ENCODE assay signal across 8 cellular contexts in the genomic region with DNA sequence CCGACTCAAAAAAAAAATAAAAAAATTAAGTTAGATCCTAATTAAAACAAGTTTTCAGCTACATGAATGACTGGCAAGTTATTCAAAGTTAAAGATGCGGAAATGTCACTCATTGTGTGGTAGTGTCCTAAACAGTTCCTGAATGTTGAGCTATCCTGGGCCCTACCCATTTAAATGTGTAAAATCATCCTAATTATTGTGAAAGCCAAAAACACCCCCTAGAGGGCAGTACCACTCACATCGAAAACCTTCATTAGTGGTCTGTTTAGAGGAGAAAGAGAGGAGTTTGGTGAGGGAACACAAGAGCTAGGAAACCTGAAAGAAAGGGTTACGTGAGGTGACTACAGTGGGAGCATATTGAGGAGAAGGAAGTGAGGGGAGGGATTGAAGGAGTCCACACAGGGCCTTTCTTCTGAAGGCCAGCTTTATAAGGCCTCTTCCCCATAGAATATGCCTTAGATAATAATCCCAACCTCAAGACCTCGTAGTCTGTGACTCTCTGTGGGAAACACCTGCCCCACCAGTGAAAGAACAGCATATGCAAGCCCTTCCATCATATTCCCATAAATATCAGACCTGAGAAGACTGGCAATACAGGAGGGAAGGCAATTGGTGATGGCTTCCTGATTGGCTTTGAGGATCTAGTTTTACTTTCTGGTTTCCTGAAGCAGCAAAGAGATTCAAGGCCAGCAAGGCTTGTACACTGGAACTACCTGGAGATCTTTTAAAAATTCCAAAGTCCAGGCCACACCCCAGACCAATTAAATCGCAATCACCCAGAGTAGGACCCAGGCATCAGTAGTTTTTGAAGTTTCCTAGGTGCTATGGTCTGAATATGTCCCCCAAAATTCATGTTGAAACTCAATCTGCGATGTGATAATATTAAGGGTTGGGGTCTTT. TPM values are rescaled to one million over a fixed set of nuclear protein-coding genes. Genes with fewer than 3 reads are reported as not detected.
DNase-seq lines count a peak whose midpoint lies in the region; ATAC-seq and TF ChIP-seq lines count a peak whose summit lies in the region.

No MANE protein-coding gene starts in this region.

- H3K9ac ChIP-seq in smooth muscle cell (ENCODE audit: low read depth), result no peak overlapping the region

- CTCF ChIA-PET in activated naive CD4-positive, alpha-beta T cell treated with anti-CD3 and anti-CD28 coated beads, Interleukin-2, amount 10 ng/mL, durations not matched to agents 7 days and 5 days (lab: Charles Lee), result interaction anchor here (0.7 to 3.0 kb wide), 31 partner anchors 9 to 313 kb away, joined by 3 to 47 read pairs (median 5); a partner anchor contains a TSS

- H3K79me2 ChIP-seq in hepatocyte (peaks cover 15% of the 10 kb centered on the region), smooth muscle cell (ENCODE audit: low read depth) (peaks cover 13% of the 10 kb centered on the region)

- no peaks in the 10 kb centered on the region for H3K27me3 Mint-ChIP-seq in activated naive CD4-positive, alpha-beta T cell treated with anti-CD3 and anti-CD28 coated beads, Interleukin-2, amount 10 ng/mL, durations not matched to agents 7 days and 5 days

- no peak overlapping the region for H2AFZ ChIP-seq in hepatocyte
- H2AFZ ChIP-seq in smooth muscle cell (ENCODE audit: low read depth), result peak overlapping the region; percentile 70

- H4K20me1 ChIP-seq in hepatocyte (ENCODE audit: insufficient read depth, poor library complexity, severe bottlenecking) (no peaks in the 10 kb centered on the region), smooth muscle cell (ENCODE audit: low read depth) (no peaks in the 10 kb centered on the region)

- no peaks in the 10 kb centered on the region for H3K9me3 Mint-ChIP-seq in activated naive CD4-positive, alpha-beta T cell treated with anti-CD3 and anti-CD28 coated beads, Interleukin-2, amount 10 ng/mL, durations not matched to agents 7 days and 5 days

- peak; percentile 51 for ATAC-seq in HG03378 (IDR thresholded peaks at IDR 0.05; ENCODE audit: unreplicated experiment)
- ATAC-seq in HG03457 (IDR thresholded peaks at IDR 0.05; ENCODE audit: unreplicated experiment), result no peak

- no peaks in the 10 kb centered on the region for H3F3A ChIP-seq in smooth muscle cell (ENCODE audit: low read depth)

- 76% methylated on average over 7 of the region's 7 CpGs for WGBS in hepatocyte (ENCODE audit: low lambda C conversion rate, missing lambda C conversion rate)
- 75% methylated on average over 7 of the region's 7 CpGs for WGBS in smooth muscle cell (ENCODE audit: low lambda C conversion rate)

- TF ChIP-seq CTCF in GM12864 (IDR thresholded peaks at IDR 0.05; ENCODE audit: low read depth, low read length, missing control alignments), result peak; percentile 64
- TF ChIP-seq CTCF in hepatocyte (IDR thresholded peaks at IDR 0.05; ENCODE audit: poor library complexity), result peak; percentile 53
- peak; percentile 60 for TF ChIP-seq CTCF in smooth muscle cell (IDR thresholded peaks at IDR 0.05; ENCODE audit: borderline replicate concordance, insufficient read depth, poor library complexity, severe bottlenecking)

- H3K4me3 Mint-ChIP-seq in activated naive CD4-positive, alpha-beta T cell treated with anti-CD3 and anti-CD28 coated beads, Interleukin-2, amount 10 ng/mL, durations not matched to agents 7 days and 5 days, result no peak overlapping the region

- H3K27me3 ChIP-seq in hepatocyte (no peaks in the 10 kb centered on the region), smooth muscle cell (ENCODE audit: low read depth) (no peaks in the 10 kb centered on the region)

- no peak overlapping the region for H3K27ac Mint-ChIP-seq in activated naive CD4-positive, alpha-beta T cell treated with anti-CD3 and anti-CD28 coated beads, Interleukin-2, amount 10 ng/mL, durations not matched to agents 7 days and 5 days

- H3K4me2 ChIP-seq in hepatocyte, result peak overlapping the region; percentile 45
- H3K4me2 ChIP-seq in smooth muscle cell, result no peak overlapping the region

- H3K4me3 ChIP-seq in GM12864 (ENCODE audit: low read depth, low read length) (no peak overlapping the region), hepatocyte (no peak overlapping the region), smooth muscle cell (no peak overlapping the region)

- H3K4me1 ChIP-seq in hepatocyte (ENCODE audit: insufficient read depth) (peaks cover 17% of the 10 kb centered on the region), smooth muscle cell (ENCODE audit: low read depth) (peaks cover 5% of the 10 kb centered on the region)

- DNase-seq in AG08396 (ENCODE audit: low spot score) (peak; percentile 53), GM12864 (ENCODE audit: low read depth) (no peak), NCI-H774 (lab: John Stamatoyannopoulos, UW) (peak; percentile 31), hepatocyte (ENCODE audit: low spot score) (peak; percentile 58), smooth muscle cell (lab: John Stamatoyannopoulos, UW; ENCODE audit: unreplicated experiment) (no peak)
- DNase-seq in activated naive CD4-positive, alpha-beta T cell treated with anti-CD3 and anti-CD28 coated beads, Interleukin-2, amount 10 ng/mL, durations not matched to agents 7 days and 5 days, result peak; percentile 52

- H3K9me3 ChIP-seq in hepatocyte (ENCODE audit: low read depth) (no peaks in the 10 kb centered on the region), smooth muscle cell (replicated peaks; ENCODE audit: low read depth) (no peaks in the 10 kb centered on the region)

- peaks cover 39% of the 10 kb centered on the region for H3K4me1 Mint-ChIP-seq in activated naive CD4-positive, alpha-beta T cell treated with anti-CD3 and anti-CD28 coated beads, Interleukin-2, amount 10 ng/mL, durations not matched to agents 7 days and 5 days

- peaks cover 4% of the 10 kb centered on the region for H3K36me3 Mint-ChIP-seq in activated naive CD4-positive, alpha-beta T cell treated with anti-CD3 and anti-CD28 coated beads, Interleukin-2, amount 10 ng/mL, durations not matched to agents 7 days and 5 days

- H3K27ac ChIP-seq in hepatocyte, result peak overlapping the region; percentile 84
- no peak overlapping the region for H3K27ac ChIP-seq in smooth muscle cell (ENCODE audit: low read depth)

- H3K36me3 ChIP-seq in hepatocyte (replicated peaks; ENCODE audit: insufficient read depth, low read depth) (no peaks in the 10 kb centered on the region), smooth muscle cell (ENCODE audit: low read depth) (no peaks in the 10 kb centered on the region)

- H3K9me2 ChIP-seq in hepatocyte (replicated peaks; ENCODE audit: insufficient read depth), result no peaks in the 10 kb centered on the region

RNA-seq across cellular contexts. Expression of a gene that starts 2.7 kb away (rescaled TPM):
- total RNA-seq in hepatocyte (24.4 and 29.4 TPM in 2 replicates), smooth muscle cell (10.0 and 10.3 TPM in 2 replicates)
- polyA plus RNA-seq in hepatocyte (10.7 and 12.0 TPM in 2 replicates), smooth muscle cell (3.9 and 4.0 TPM in 2 replicates)

RNA-seq across cellular contexts. Expression of a gene that starts 20.0 kb away (rescaled TPM):
- not detected in 2 replicates for total RNA-seq in hepatocyte
- polyA plus RNA-seq in hepatocyte, result 0.05 and 0.19 TPM in 2 replicates
- not detected in 2 replicates for total RNA-seq in smooth muscle cell
- 0.04 and 0.08 TPM in 2 replicates for polyA plus RNA-seq in smooth muscle cell

RNA-seq across cellular contexts. Expression of a gene that starts 38.6 kb away (rescaled TPM):
- total RNA-seq in hepatocyte (51.6 and 60.1 TPM in 2 replicates), smooth muscle cell (33.3 and 41.3 TPM in 2 replicates)
- polyA plus RNA-seq in hepatocyte (36.2 and 41.3 TPM in 2 replicates), smooth muscle cell (18.4 and 21.7 TPM in 2 replicates)

RNA-seq across cellular contexts. Expression of a gene that starts 39.1 kb away (rescaled TPM):
- 56.5 and 84.2 TPM in 2 replicates for total RNA-seq in hepatocyte
- polyA plus RNA-seq in hepatocyte, result 147 and 148 TPM in 2 replicates
- 51.2 and 81.6 TPM in 2 replicates for total RNA-seq in smooth muscle cell
- polyA plus RNA-seq in smooth muscle cell, result 116 and 118 TPM in 2 replicates

RNA-seq across cellular contexts. Expression of a gene that starts 45.3 kb away (rescaled TPM):
- total RNA-seq in hepatocyte, result 40.1 and 48.2 TPM in 2 replicates
- 85.0 and 85.9 TPM in 2 replicates for polyA plus RNA-seq in hepatocyte
- total RNA-seq in smooth muscle cell, result 24.8 and 29.3 TPM in 2 replicates
- polyA plus RNA-seq in smooth muscle cell, result 53.8 and 54.9 TPM in 2 replicates

Comparison
In these comparisons a context has a peak if more than half of its experiments do, and no peak if none do; other contexts are left out.
1. DNase-seq: peak in AG08396 (single experiment), NCI-H774 (single experiment), activated naive CD4-positive, alpha-beta T cell treated with anti-CD3 and anti-CD28 coated beads, Interleukin-2, amount 10 ng/mL, durations not matched to agents 7 days and 5 days (single experiment) and hepatocyte (single experiment); none in GM12864 (single experiment) and smooth muscle cell (single experiment).
2. Peak in every context shown above with its lines, with median percentiles within 50 percentile points of each other: CTCF ChIP-seq.